In genomic region chr7:2386964-2387669, GRCh38 we compare ENCODE assay signal across 24 cellular contexts.
"Had no signal": no experiment of that assay in that cellular context is flagged by ENCODE, and none has a peak within 500 bp of the region (broad histone marks: within the 10 kb centered on the region; RNA-seq: fewer than 3 reads in every experiment).

No MANE protein-coding gene starts in this region.

- H3K36me3 ChIP-seq: neutrophil, thoracic aorta had no signal

- H3K27ac Mint-ChIP-seq: activated CD4-positive, alpha-beta memory T cell treated with anti-CD3 and anti-CD28 coated beads for 36 hours; activated CD4-positive, alpha-beta T cell treated with anti-CD3 and anti-CD28 coated beads for 36 hours; activated naive CD8-positive, alpha-beta T cell treated with anti-CD3 and anti-CD28 coated beads, Interleukin-2, amount 10 ng/mL, durations not matched to agents 7 days and 5 days; immature natural killer cell; memory B cell; naive B cell; stimulated activated effector memory CD8-positive, alpha-beta T cell treated with anti-CD3 and anti-CD28 coated beads, Interleukin-12 subunit alpha, Interleukin-12 subunit beta, amount 100 ng/mL, for 72 hours; T-helper 2 cell treated with Interferon-gamma antibody and Interleukin-4, amounts not matched to agents 5 μg/mL and 100 μg/mL, for 36 hours had no signal

- H3K27me3 Mint-ChIP-seq: activated CD4-positive, alpha-beta memory T cell treated with anti-CD3 and anti-CD28 coated beads for 36 hours; activated CD4-positive, alpha-beta T cell treated with anti-CD3 and anti-CD28 coated beads for 36 hours; activated naive CD8-positive, alpha-beta T cell treated with anti-CD3 and anti-CD28 coated beads, Interleukin-2, amount 10 ng/mL, durations not matched to agents 7 days and 5 days; central memory CD8-positive, alpha-beta T cell; memory B cell; naive B cell had no signal

- H3K27me3 ChIP-seq: esophagus muscularis mucosa, gastroesophageal sphincter, heart right ventricle, neutrophil, sigmoid colon, upper lobe of left lung had no signal

- H3K4me3 Mint-ChIP-seq: activated CD4-positive, alpha-beta memory T cell treated with anti-CD3 and anti-CD28 coated beads for 36 hours; activated CD4-positive, alpha-beta T cell treated with anti-CD3 and anti-CD28 coated beads for 36 hours; activated naive CD8-positive, alpha-beta T cell treated with anti-CD3 and anti-CD28 coated beads, Interleukin-2, amount 10 ng/mL, durations not matched to agents 7 days and 5 days; central memory CD8-positive, alpha-beta T cell; immature natural killer cell; memory B cell; naive B cell; stimulated activated effector memory CD8-positive, alpha-beta T cell treated with anti-CD3 and anti-CD28 coated beads, Interleukin-12 subunit alpha, Interleukin-12 subunit beta, amount 100 ng/mL, for 72 hours; T-helper 2 cell treated with Interferon-gamma antibody and Interleukin-4, amounts not matched to agents 5 μg/mL and 100 μg/mL, for 36 hours had no signal

- H3K9me3 Mint-ChIP-seq: activated CD4-positive, alpha-beta memory T cell treated with anti-CD3 and anti-CD28 coated beads for 36 hours; activated naive CD8-positive, alpha-beta T cell treated with anti-CD3 and anti-CD28 coated beads, Interleukin-2, amount 10 ng/mL, durations not matched to agents 7 days and 5 days; central memory CD8-positive, alpha-beta T cell; immature natural killer cell; memory B cell; naive B cell; stimulated activated effector memory CD8-positive, alpha-beta T cell treated with anti-CD3 and anti-CD28 coated beads, Interleukin-12 subunit alpha, Interleukin-12 subunit beta, amount 100 ng/mL, for 72 hours; T-helper 2 cell treated with Interferon-gamma antibody and Interleukin-4, amounts not matched to agents 5 μg/mL and 100 μg/mL, for 36 hours had no signal

- H3K36me3 Mint-ChIP-seq: naive B cell had no signal

- H3K4me1 Mint-ChIP-seq: activated CD4-positive, alpha-beta T cell treated with anti-CD3 and anti-CD28 coated beads for 36 hours; activated naive CD8-positive, alpha-beta T cell treated with anti-CD3 and anti-CD28 coated beads, Interleukin-2, amount 10 ng/mL, durations not matched to agents 7 days and 5 days; central memory CD8-positive, alpha-beta T cell; memory B cell had no signal

- H3K27ac ChIP-seq: coronary artery, esophagus muscularis mucosa, gastroesophageal sphincter, neutrophil, sigmoid colon, thoracic aorta had no signal

- DNase-seq: activated CD4-positive, alpha-beta memory T cell treated with anti-CD3 and anti-CD28 coated beads for 36 hours; activated CD4-positive, alpha-beta T cell treated with anti-CD3 and anti-CD28 coated beads for 36 hours; activated naive CD4-positive, alpha-beta T cell; activated naive CD8-positive, alpha-beta T cell treated with anti-CD3 and anti-CD28 coated beads, Interleukin-2, amount 10 ng/mL, durations not matched to agents 7 days and 5 days; activated T-cell treated with anti-CD3 and anti-CD28 coated beads for 4 hours; amygdala; immature natural killer cell; kidney glomerular epithelial cell; mucosa of descending colon; naive B cell; sigmoid colon; stimulated activated CD4-positive, alpha-beta T cell treated with anti-CD3 and anti-CD28 coated beads, Interleukin-4, amount 100 ng/mL, for 24 hours; upper lobe of left lung had no signal

- H3K4me3 ChIP-seq: coronary artery, esophagus muscularis mucosa, gastroesophageal sphincter, heart right ventricle, left ventricle myocardium inferior, mucosa of descending colon, sigmoid colon, thoracic aorta, upper lobe of left lung had no signal

- H3K9me3 ChIP-seq: esophagus muscularis mucosa, gastroesophageal sphincter, heart right ventricle, left ventricle myocardium inferior, mucosa of descending colon, neutrophil, sigmoid colon, thoracic aorta, upper lobe of left lung had no signal

- ATAC-seq: activated CD4-positive, alpha-beta T cell treated with anti-CD3 and anti-CD28 coated beads for 36 hours; mucosa of descending colon; stimulated activated effector memory CD8-positive, alpha-beta T cell treated with anti-CD3 and anti-CD28 coated beads, Interleukin-12 subunit alpha, Interleukin-12 subunit beta, amount 100 ng/mL, for 72 hours had no signal
